ENCODE assay signal across 18 cellular contexts in the genomic region with DNA sequence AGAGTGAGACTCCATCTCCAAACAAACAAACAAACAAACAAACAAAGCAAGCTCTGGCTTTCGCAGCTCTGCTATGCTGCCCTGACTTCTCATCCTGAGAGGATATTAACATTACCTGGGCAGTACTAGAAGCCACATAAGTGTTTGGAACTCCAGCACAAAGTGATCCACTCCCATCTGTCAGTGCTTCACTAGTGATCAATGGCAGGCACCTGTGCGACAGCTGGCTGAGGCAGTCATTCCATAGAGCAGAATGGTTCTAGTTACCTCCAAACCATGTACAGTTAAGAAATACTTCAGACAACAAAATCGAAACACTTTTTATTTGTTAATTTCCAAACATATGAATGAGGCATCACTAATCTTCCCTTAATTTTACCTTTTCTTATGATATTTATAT.
A peak's percentile ranks its signal among the peaks of the same experiment; 100 is the strongest.
DNase-seq lines count a peak whose midpoint lies in the region; ATAC-seq lines count a peak whose summit lies in the region.
"Had no signal": no experiment of that assay in that cellular context is flagged by ENCODE, and none has a peak within 500 bp of the region (broad histone marks: within the 10 kb centered on the region; RNA-seq: fewer than 3 reads in every experiment).

No MANE protein-coding gene starts in this region.

- H3K4me1 Mint-ChIP-seq in dendritic cell treated with granulocyte-macrophage colony-stimulating factor and Interleukin-4, amounts not matched to agents 40 ng/mL and 50 ng/mL, for 4 days (ENCODE audit: low read depth): peaks cover 40% of the 10 kb centered on the region

- H3K9me3 Mint-ChIP-seq in dendritic cell treated with granulocyte-macrophage colony-stimulating factor and Interleukin-4, amounts not matched to agents 40 ng/mL and 50 ng/mL, for 4 days: no peaks in the 10 kb centered on the region
- H3K9me3 Mint-ChIP-seq: HFFc6 had no signal

- peak overlapping the region; percentile 88 for H3K27ac Mint-ChIP-seq in dendritic cell treated with granulocyte-macrophage colony-stimulating factor and Interleukin-4, amounts not matched to agents 40 ng/mL and 50 ng/mL, for 4 days
- H3K27ac Mint-ChIP-seq: HFFc6 had no signal

- H3K4me3 Mint-ChIP-seq in dendritic cell treated with granulocyte-macrophage colony-stimulating factor and Interleukin-4, amounts not matched to agents 40 ng/mL and 50 ng/mL, for 4 days: no peak overlapping the region
- H3K4me3 Mint-ChIP-seq: HFFc6, T-helper 17 cell had no signal

- DNase-seq in NCI-H345 (lab: John Stamatoyannopoulos, UW) (peak; percentile 31), NCI-H345 treated with DMSO at 0.1 percent for 48 hours (lab: John Stamatoyannopoulos, UW; ENCODE audit: unreplicated experiment) (no peak), NCI-H2171 treated with DMSO at 0.1 percent for 48 hours (lab: John Stamatoyannopoulos, UW) (peak; percentile 92), NCI-H526 (lab: John Stamatoyannopoulos, UW) (no peak), NCI-H1105 (lab: John Stamatoyannopoulos, UW) (no peak)
- DNase-seq: Calu3; CD4-positive, alpha-beta memory T cell; DMS79 treated with DMSO at 0.1 percent for 48 hours; H7; HFFc6; KG1; NCI-H2029; NCI-H226; T-helper 17 cell had no signal

- intact Hi-C loops in dendritic cell treated with granulocyte-macrophage colony-stimulating factor and Interleukin-4, amounts not matched to agents 40 ng/mL and 50 ng/mL, for 4 days (cut with micrococcal nuclease): no loop called here

- peaks cover 17% of the 10 kb centered on the region for H3K27me3 Mint-ChIP-seq in dendritic cell treated with granulocyte-macrophage colony-stimulating factor and Interleukin-4, amounts not matched to agents 40 ng/mL and 50 ng/mL, for 4 days

- H3K36me3 Mint-ChIP-seq in dendritic cell treated with granulocyte-macrophage colony-stimulating factor and Interleukin-4, amounts not matched to agents 40 ng/mL and 50 ng/mL, for 4 days (ENCODE audit: low read depth): peaks cover 23% of the 10 kb centered on the region

- ATAC-seq in HG03469 (IDR thresholded peaks at IDR 0.05; ENCODE audit: unreplicated experiment): no peak
- ATAC-seq: A549, Panc1, T-helper 17 cell had no signal

Comparison
In these comparisons a context has a peak if more than half of its experiments do, and no peak if none do; other contexts are left out.
1. DNase-seq: peak in NCI-H345 (single experiment) and NCI-H2171 treated with DMSO at 0.1 percent for 48 hours (single experiment); none in NCI-H345 treated with DMSO at 0.1 percent for 48 hours (single experiment), NCI-H526 (0 of 2) and NCI-H1105 (single experiment).